Comparison of ENCODE assay signal across 8 cellular contexts in genomic region chr1:22317231-22317919, GRCh38.
DNase-seq lines count a peak whose midpoint lies in the region; ATAC-seq and TF ChIP-seq lines count a peak whose summit lies in the region.

No MANE protein-coding gene starts in this region.

- whole genome bisulfite sequencing in smooth muscle cell (ENCODE audit: low lambda C conversion rate): 77% methylated on average over 10 of the region's 10 CpGs

- TF ChIP-seq CTCF in smooth muscle cell (IDR thresholded peaks at IDR 0.05; ENCODE audit: borderline replicate concordance, insufficient read depth, poor library complexity, severe bottlenecking): peak; percentile 49

- no peak overlapping the region for H3K4me3 ChIP-seq in smooth muscle cell

- peaks cover 16% of the 10 kb centered on the region for H3K27me3 Mint-ChIP-seq in activated CD8-positive, alpha-beta memory T cell treated with anti-CD3 and anti-CD28 coated beads, Interleukin-2, amount 10 ng/mL, durations not matched to agents 7 days and 5 days

- H3K27ac Mint-ChIP-seq in activated CD8-positive, alpha-beta memory T cell treated with anti-CD3 and anti-CD28 coated beads, Interleukin-2, amount 10 ng/mL, durations not matched to agents 7 days and 5 days: no peak overlapping the region

- CTCF ChIA-PET in activated CD8-positive, alpha-beta memory T cell treated with anti-CD3 and anti-CD28 coated beads, Interleukin-2, amount 10 ng/mL, durations not matched to agents 7 days and 5 days (lab: Charles Lee): interaction anchor here (0.6 to 1.1 kb wide), 3 partner anchors 12 to 352 kb away, joined by 3 read pairs; no protein-coding TSS in a partner anchor

- no peaks in the 10 kb centered on the region for H4K20me1 ChIP-seq in smooth muscle cell (ENCODE audit: low read depth)

- DNase-seq in activated CD8-positive, alpha-beta memory T cell treated with anti-CD3 and anti-CD28 coated beads, Interleukin-2, amount 50 U/mL, for 48 hours: peak; percentile 60
- no peak for DNase-seq in activated CD8-positive, alpha-beta memory T cell treated with anti-CD3 and anti-CD28 coated beads, Interleukin-2, amount 10 ng/mL, durations not matched to agents 7 days and 5 days
- DNase-seq in NAMALWA (ENCODE audit: low spot score) (peak; percentile 49), dermis microvascular lymphatic vessel endothelial cell (ENCODE audit: low read depth in 2 of 2) (peak; percentile 11 to 27), smooth muscle cell (lab: John Stamatoyannopoulos, UW; ENCODE audit: unreplicated experiment) (no peak), NK-92 (lab: John Stamatoyannopoulos, UW; ENCODE audit: unreplicated experiment) (no peak)

- H3K4me3 Mint-ChIP-seq in activated CD8-positive, alpha-beta memory T cell treated with anti-CD3 and anti-CD28 coated beads, Interleukin-2, amount 10 ng/mL, durations not matched to agents 7 days and 5 days: no peak overlapping the region

- H3K4me1 Mint-ChIP-seq in activated CD8-positive, alpha-beta memory T cell treated with anti-CD3 and anti-CD28 coated beads, Interleukin-2, amount 10 ng/mL, durations not matched to agents 7 days and 5 days: no peaks in the 10 kb centered on the region

- ATAC-seq in activated CD8-positive, alpha-beta memory T cell treated with anti-CD3 and anti-CD28 coated beads, Interleukin-2, amount 10 ng/mL, durations not matched to agents 7 days and 5 days: no peak
- ATAC-seq in HG02840 (IDR thresholded peaks at IDR 0.05; ENCODE audit: low FRiP score, unreplicated experiment) (no peak), HG03378 (IDR thresholded peaks at IDR 0.05; ENCODE audit: unreplicated experiment) (no peak)

- no peaks in the 10 kb centered on the region for H3K36me3 ChIP-seq in smooth muscle cell (ENCODE audit: low read depth)

- no peaks in the 10 kb centered on the region for H3F3A ChIP-seq in smooth muscle cell (ENCODE audit: low read depth)

- H3K27ac ChIP-seq in smooth muscle cell (ENCODE audit: low read depth): no peak overlapping the region

- H3K9me3 Mint-ChIP-seq in activated CD8-positive, alpha-beta memory T cell treated with anti-CD3 and anti-CD28 coated beads, Interleukin-2, amount 10 ng/mL, durations not matched to agents 7 days and 5 days (ENCODE audit: low read depth): no peaks in the 10 kb centered on the region

- peaks cover 7% of the 10 kb centered on the region for H3K4me1 ChIP-seq in smooth muscle cell (ENCODE audit: low read depth)

- no peak overlapping the region for H3K9ac ChIP-seq in smooth muscle cell (ENCODE audit: low read depth)

- H3K79me2 ChIP-seq in smooth muscle cell (ENCODE audit: low read depth): no peaks in the 10 kb centered on the region

- no peaks in the 10 kb centered on the region for H3K9me3 ChIP-seq in smooth muscle cell (replicated peaks; ENCODE audit: low read depth)

- no peak overlapping the region for H3K4me2 ChIP-seq in smooth muscle cell

- H2AFZ ChIP-seq in smooth muscle cell (ENCODE audit: low read depth): no peak overlapping the region

- H3K27me3 ChIP-seq in smooth muscle cell (ENCODE audit: low read depth): peaks cover 9% of the 10 kb centered on the region

- no peaks in the 10 kb centered on the region for H3K36me3 Mint-ChIP-seq in activated CD8-positive, alpha-beta memory T cell treated with anti-CD3 and anti-CD28 coated beads, Interleukin-2, amount 10 ng/mL, durations not matched to agents 7 days and 5 days

Comparison
In these comparisons a context has a peak if more than half of its experiments do, and no peak if none do; other contexts are left out.
1. DNase-seq: peak in activated CD8-positive, alpha-beta memory T cell treated with anti-CD3 and anti-CD28 coated beads, Interleukin-2, amount 50 U/mL, for 48 hours (single experiment), NAMALWA (single experiment) and dermis microvascular lymphatic vessel endothelial cell (2 of 2); none in activated CD8-positive, alpha-beta memory T cell treated with anti-CD3 and anti-CD28 coated beads, Interleukin-2, amount 10 ng/mL, durations not matched to agents 7 days and 5 days (single experiment), smooth muscle cell (single experiment) and NK-92 (single experiment).